11 cellular contexts compared by ENCODE assay signal in the genomic region with DNA sequence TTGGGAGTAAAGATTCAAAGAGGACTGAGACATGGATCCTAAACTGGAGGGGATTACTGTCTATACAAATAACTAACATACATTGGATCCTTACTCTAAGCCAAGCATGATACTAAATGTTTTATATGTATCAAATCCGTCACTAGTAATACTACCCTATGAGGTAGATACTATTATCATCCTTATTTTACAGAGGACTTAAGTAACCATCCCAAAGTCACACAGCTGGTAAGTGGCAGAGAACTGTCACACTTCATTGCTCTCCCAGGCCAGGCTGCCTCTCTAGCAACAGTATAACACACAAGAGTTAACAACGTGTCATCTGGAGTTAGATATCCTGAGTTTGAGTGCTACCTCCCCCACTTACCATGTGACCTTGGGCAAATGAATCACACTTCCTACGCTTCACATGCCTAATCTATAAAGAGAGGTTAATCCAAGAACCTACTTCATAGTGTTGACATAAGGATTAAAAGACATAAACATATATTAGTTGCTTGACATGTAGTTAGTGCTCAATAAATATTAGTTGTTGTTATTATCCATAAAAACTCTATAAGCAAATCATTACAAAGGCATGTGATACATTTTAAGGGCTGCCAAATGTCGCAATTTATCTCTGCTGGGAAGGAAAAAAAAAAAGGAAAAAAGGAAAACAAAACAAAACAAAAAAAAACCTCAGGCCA. TPM values are rescaled to one million over a fixed set of nuclear protein-coding genes. Genes with fewer than 3 reads are reported as not detected.
DNase-seq lines count a peak whose midpoint lies in the region; FAIRE-seq and TF ChIP-seq lines count a peak whose summit lies in the region.
"Had no signal": no experiment of that assay in that cellular context is flagged by ENCODE, and none has a peak within 500 bp of the region (broad histone marks: within the 10 kb centered on the region; RNA-seq: fewer than 3 reads in every experiment).

No MANE protein-coding gene starts in this region.

- no peak overlapping the region for H3K14ac ChIP-seq in neuronal stem cell (ENCODE audit: low read length)

- H3K27me3 Mint-ChIP-seq in activated T-helper 1 cell treated with anti-CD3 and anti-CD28 coated beads, Interleukin-12 subunit alpha, Interleukin-12 subunit beta, Interleukin-2, Interleukin-4 antibody, amounts not matched to agents 30 ng/mL and 10 ng/mL and 1 ng/mL, durations not matched to agents 14 hours and 24 hours and 36 hours (ENCODE audit: insufficient read depth) = peaks cover 3% of the 10 kb centered on the region
- H3K27me3 Mint-ChIP-seq: dendritic cell treated with granulocyte-macrophage colony-stimulating factor and Interleukin-4, amounts not matched to agents 40 ng/mL and 50 ng/mL, for 4 days; natural killer cell treated with Interleukin-12 subunit alpha and Interleukin-12 subunit beta and Interleukin-15 and Interleukin-18, amount 100 ng/mL, for 72 hours had no signal

- no peak overlapping the region for H3K27ac Mint-ChIP-seq in activated T-helper 1 cell treated with anti-CD3 and anti-CD28 coated beads, Interleukin-12 subunit alpha, Interleukin-12 subunit beta, Interleukin-2, Interleukin-4 antibody, amounts not matched to agents 30 ng/mL and 10 ng/mL and 1 ng/mL, durations not matched to agents 14 hours and 24 hours and 36 hours
- H3K27ac Mint-ChIP-seq: dendritic cell treated with granulocyte-macrophage colony-stimulating factor and Interleukin-4, amounts not matched to agents 40 ng/mL and 50 ng/mL, for 4 days; natural killer cell treated with Interleukin-12 subunit alpha and Interleukin-12 subunit beta and Interleukin-15 and Interleukin-18, amount 100 ng/mL, for 72 hours had no signal

- no peak overlapping the region for H3K23ac ChIP-seq in neuronal stem cell (ENCODE audit: low read depth, low read length, poor library complexity)

- H3K9me1 ChIP-seq in endothelial cell of umbilical vein (replicated peaks; ENCODE audit: control insufficient read depth, extremely low read depth, insufficient read depth, low read length) = no peaks in the 10 kb centered on the region

- peak overlapping the region; percentile 46 for H3K4me2 ChIP-seq in endothelial cell of umbilical vein (ENCODE audit: insufficient read depth, low read length)
- H3K4me2 ChIP-seq in neuronal stem cell (ENCODE audit: insufficient read depth, low read length, poor library complexity, severe bottlenecking) = no peak overlapping the region

- no peak overlapping the region for H4K91ac ChIP-seq in neuronal stem cell (ENCODE audit: low read depth, low read length, poor library complexity)

- no peak overlapping the region for H3K18ac ChIP-seq in neuronal stem cell (ENCODE audit: low read length)

- DNase-seq in GM04504 (ENCODE audit: low read depth) (peak; percentile 58), NCI-H510A (lab: John Stamatoyannopoulos, UW) (peak; percentile 63), endothelial cell of umbilical vein (ENCODE audit: low read depth, low spot score) (peak; percentile 84), renal cortical epithelial cell (ENCODE audit: low read depth) (peak; percentile 98), G401 (ENCODE audit: low spot score) (no peak), RPMI8226 (no peak), neuronal stem cell (ENCODE audit: low spot score) (no peak)
- DNase-seq in activated T-helper 1 cell treated with anti-CD3 and anti-CD28 coated beads, Interleukin-12 subunit alpha, Interleukin-12 subunit beta, Interleukin-2, Interleukin-4 antibody, amounts not matched to agents 30 ng/mL and 10 ng/mL and 1 ng/mL, durations not matched to agents 14 hours and 24 hours and 36 hours (ENCODE audit: low spot score) = no peak
- DNase-seq: stomach had no signal

- no peak overlapping the region for H2BK120ac ChIP-seq in neuronal stem cell (ENCODE audit: low read depth, low read length)

- TF ChIP-seq POLR2A in endothelial cell of umbilical vein (IDR thresholded peaks at IDR 0.05; ENCODE audit: low read depth, low read length) = no peak

- no peak overlapping the region for H2BK12ac ChIP-seq in neuronal stem cell (ENCODE audit: low read length)

- CTCF ChIA-PET in endothelial cell of umbilical vein (lab: Charles Lee) = interaction anchor here (1.1 kb wide), 1 partner anchor 25 kb away, joined by 4 read pairs; no protein-coding TSS in a partner anchor

- H3K4me3 ChIP-seq in endothelial cell of umbilical vein (replicated peaks in 1 of 3; ENCODE audit: insufficient read depth in 1 of 3, low read depth in 1 of 3, low read length in 3 of 3) = no peak overlapping the region
- no peak overlapping the region for H3K4me3 ChIP-seq in neuronal stem cell (ENCODE audit: low read length in 2 of 2)
- H3K4me3 ChIP-seq: stomach had no signal

- dilution Hi-C loops in endothelial cell of umbilical vein (cut with MboI; ENCODE audit: extremely low pct_ligation_motif_present, low sequenced_read_pairs) = no loop called here

- H3K9ac ChIP-seq in endothelial cell of umbilical vein (replicated peaks; ENCODE audit: extremely low read depth, insufficient read depth, low read length) = no peak overlapping the region
- no peak overlapping the region for H3K9ac ChIP-seq in neuronal stem cell (ENCODE audit: low read depth, low read length, poor library complexity)

- BruUV-seq in endothelial cell of umbilical vein (replicated peaks; lab: Mats Ljungman, UMichigan) = no TSS peak

- peak overlapping the region; percentile 44 for H2AFZ ChIP-seq in endothelial cell of umbilical vein (ENCODE audit: low read depth, low read length)
- H2AFZ ChIP-seq in neuronal stem cell (ENCODE audit: low read length) = no peak overlapping the region

- no peak overlapping the region for H2BK5ac ChIP-seq in neuronal stem cell (ENCODE audit: low read length)

- no CpG with 5 or more reads among the region's 4 CpGs for WGBS in neuronal stem cell (ENCODE audit: extremely low coverage in 2 of 2, insufficient read length in 2 of 2, insufficient replicate concordance in 1 of 2), 2 donors

- peaks cover 32% of the 10 kb centered on the region for H3K4me1 Mint-ChIP-seq in activated T-helper 1 cell treated with anti-CD3 and anti-CD28 coated beads, Interleukin-12 subunit alpha, Interleukin-12 subunit beta, Interleukin-2, Interleukin-4 antibody, amounts not matched to agents 30 ng/mL and 10 ng/mL and 1 ng/mL, durations not matched to agents 14 hours and 24 hours and 36 hours (ENCODE audit: low read depth)

- H4K20me1 ChIP-seq in endothelial cell of umbilical vein (replicated peaks; ENCODE audit: control insufficient read depth, extremely low read depth, insufficient read depth, low read length) = no peaks in the 10 kb centered on the region

- no peak overlapping the region for H2AK5ac ChIP-seq in neuronal stem cell (ENCODE audit: low read depth, low read length)

- in situ Hi-C loops in G401 (cut with HindIII; ENCODE audit: low sequenced_read_pairs) = no loop called here

- H3K36me3 Mint-ChIP-seq in activated T-helper 1 cell treated with anti-CD3 and anti-CD28 coated beads, Interleukin-12 subunit alpha, Interleukin-12 subunit beta, Interleukin-2, Interleukin-4 antibody, amounts not matched to agents 30 ng/mL and 10 ng/mL and 1 ng/mL, durations not matched to agents 14 hours and 24 hours and 36 hours (ENCODE audit: low read depth) = peaks cover 2% of the 10 kb centered on the region
- H3K36me3 Mint-ChIP-seq: natural killer cell treated with Interleukin-12 subunit alpha and Interleukin-12 subunit beta and Interleukin-15 and Interleukin-18, amount 100 ng/mL, for 72 hours had no signal

- FAIRE-seq in endothelial cell of umbilical vein (lab: Jason Lieb, UNC) = peak; percentile 77

- H3K79me2 ChIP-seq in endothelial cell of umbilical vein (ENCODE audit: control insufficient read depth, insufficient read depth, low read length) = no peaks in the 10 kb centered on the region

- H3K27me3 ChIP-seq in endothelial cell of umbilical vein (ENCODE audit: control insufficient read depth in 2 of 2, insufficient read depth in 2 of 2, low read length in 2 of 2) (no peaks in the 10 kb centered on the region), neuronal stem cell (ENCODE audit: control insufficient read depth in 3 of 3, insufficient read depth in 3 of 3, low read depth in 1 of 3, low read length in 3 of 3) (no peaks in the 10 kb centered on the region)
- H3K27me3 ChIP-seq: stomach had no signal

- H3K27ac ChIP-seq in endothelial cell of umbilical vein (ENCODE audit: insufficient read depth, low read depth, low read length) (peak overlapping the region; percentile 28), neuronal stem cell (replicated peaks; ENCODE audit: low read length) (no peak overlapping the region)
- H3K27ac ChIP-seq: stomach had no signal

- H3K9me3 ChIP-seq in endothelial cell of umbilical vein (replicated peaks; ENCODE audit: control insufficient read depth, insufficient read depth, low read length) (no peaks in the 10 kb centered on the region), neuronal stem cell (replicated peaks in 1 of 2; ENCODE audit: control insufficient read depth in 2 of 2, insufficient read depth in 1 of 2, low read depth in 1 of 2, low read length in 2 of 2) (no peaks in the 10 kb centered on the region)
- H3K9me3 ChIP-seq: stomach had no signal

- POLR2A ChIA-PET in endothelial cell of umbilical vein (lab: Charles Lee) = no interaction called here

- H3K79me1 ChIP-seq in neuronal stem cell (ENCODE audit: low read depth, low read length) = no peaks in the 10 kb centered on the region

- no peak overlapping the region for H4K8ac ChIP-seq in neuronal stem cell (ENCODE audit: low read depth, low read length)

- no peaks in the 10 kb centered on the region for H3K9me3 Mint-ChIP-seq in activated T-helper 1 cell treated with anti-CD3 and anti-CD28 coated beads, Interleukin-12 subunit alpha, Interleukin-12 subunit beta, Interleukin-2, Interleukin-4 antibody, amounts not matched to agents 30 ng/mL and 10 ng/mL and 1 ng/mL, durations not matched to agents 14 hours and 24 hours and 36 hours
- H3K9me3 Mint-ChIP-seq: dendritic cell treated with granulocyte-macrophage colony-stimulating factor and Interleukin-4, amounts not matched to agents 40 ng/mL and 50 ng/mL, for 4 days; natural killer cell treated with Interleukin-12 subunit alpha and Interleukin-12 subunit beta and Interleukin-15 and Interleukin-18, amount 100 ng/mL, for 72 hours had no signal

- no peak overlapping the region for H3K4me3 Mint-ChIP-seq in activated T-helper 1 cell treated with anti-CD3 and anti-CD28 coated beads, Interleukin-12 subunit alpha, Interleukin-12 subunit beta, Interleukin-2, Interleukin-4 antibody, amounts not matched to agents 30 ng/mL and 10 ng/mL and 1 ng/mL, durations not matched to agents 14 hours and 24 hours and 36 hours
- H3K4me3 Mint-ChIP-seq: dendritic cell treated with granulocyte-macrophage colony-stimulating factor and Interleukin-4, amounts not matched to agents 40 ng/mL and 50 ng/mL, for 4 days; natural killer cell treated with Interleukin-12 subunit alpha and Interleukin-12 subunit beta and Interleukin-15 and Interleukin-18, amount 100 ng/mL, for 72 hours had no signal

- peaks cover 28% of the 10 kb centered on the region for H3K4me1 ChIP-seq in endothelial cell of umbilical vein (ENCODE audit: control insufficient read depth, extremely low read depth, insufficient read depth, low read length)
- peaks cover 0 to 5% of the 10 kb centered on the region in 2 donors for H3K4me1 ChIP-seq in neuronal stem cell (ENCODE audit: control insufficient read depth in 2 of 2, insufficient read depth in 1 of 2, low read depth in 1 of 2, low read length in 2 of 2)

- intact Hi-C loops in endothelial cell of umbilical vein (cut with micrococcal nuclease) = no loop called here
- intact Hi-C loops in activated T-helper 1 cell treated with anti-CD3 and anti-CD28 coated beads, Interleukin-12 subunit alpha, Interleukin-12 subunit beta, Interleukin-2, Interleukin-4 antibody, amounts not matched to agents 30 ng/mL and 10 ng/mL and 1 ng/mL, durations not matched to agents 14 hours and 24 hours and 36 hours (cut with micrococcal nuclease) = no loop called here

- TF ChIP-seq CTCF in endothelial cell of umbilical vein (IDR thresholded peaks at IDR 0.05; ENCODE audit: extremely low read depth in 1 of 2, insufficient read depth in 1 of 2, low read depth in 1 of 2, low read length in 2 of 2) = no peak

- no peak overlapping the region for H2BK15ac ChIP-seq in neuronal stem cell (ENCODE audit: low read length)

- H3K36me3 ChIP-seq in endothelial cell of umbilical vein (ENCODE audit: control insufficient read depth in 2 of 2, extremely low read depth in 1 of 2, insufficient read depth in 2 of 2, low read length in 2 of 2) = no peaks in the 10 kb centered on the region
- no peaks in the 10 kb centered on the region for H3K36me3 ChIP-seq in neuronal stem cell (replicated peaks in 1 of 2; ENCODE audit: control insufficient read depth in 2 of 2, insufficient read depth in 2 of 2, low read length in 2 of 2)
- H3K36me3 ChIP-seq: stomach had no signal

- H3K4ac ChIP-seq in neuronal stem cell (ENCODE audit: low read length) = no peak overlapping the region

RNA-seq across cellular contexts. Expression of gene SPON1, which starts 33.8 kb away (rescaled TPM):
- 0.31 TPM in 1 of 2 replicates, not detected in the other for total RNA-seq in endothelial cell of umbilical vein
- not detected in 2 replicates for polyA plus RNA-seq in endothelial cell of umbilical vein
- polyA plus RNA-seq in endothelial cell of umbilical vein (2011; cell fraction: cytosol; rRNA removed) = not detected in 2 replicates
- polyA plus RNA-seq in endothelial cell of umbilical vein (2011; cell fraction: nucleus; rRNA removed) = not detected in 2 replicates
- 1.0 and 1.7 TPM in 2 replicates for polyA plus RNA-seq in endothelial cell of umbilical vein (2012)
- polyA minus RNA-seq in endothelial cell of umbilical vein = not detected in 2 replicates
- polyA minus RNA-seq in endothelial cell of umbilical vein (2011; cell fraction: cytosol; rRNA and poly(A)+ RNA removed) = not detected
- not detected in 2 replicates for polyA minus RNA-seq in endothelial cell of umbilical vein (2011; cell fraction: nucleus; rRNA and poly(A)+ RNA removed)
- total RNA-seq in renal cortical epithelial cell = 2.9 and 25.4 TPM in 2 replicates
- not detected in 2 replicates for total RNA-seq in G401 (2014; rRNA removed; shearing (Covaris generic))
- 0.20 and 0.29 TPM in 2 replicates for total RNA-seq in activated T-helper 1 cell treated with anti-CD3 and anti-CD28 coated beads, Interleukin-12 subunit alpha, Interleukin-12 subunit beta, Interleukin-2, Interleukin-4 antibody, amounts not matched to agents 30 ng/mL and 10 ng/mL and 1 ng/mL, durations not matched to agents 14 hours and 24 hours and 36 hours
- 23.8 TPM for polyA plus RNA-seq in neuronal stem cell (2013, experiment 1 of 2)
- polyA plus RNA-seq in neuronal stem cell (2013, experiment 2 of 2) = 24.4 TPM

Comparison
In these comparisons a context has a peak if more than half of its experiments do, and no peak if none do; other contexts are left out.
1. DNase-seq: peak in GM04504 (single experiment), NCI-H510A (single experiment), endothelial cell of umbilical vein (single experiment) and renal cortical epithelial cell (single experiment); none in G401 (single experiment), RPMI8226 (single experiment), activated T-helper 1 cell treated with anti-CD3 and anti-CD28 coated beads, Interleukin-12 subunit alpha, Interleukin-12 subunit beta, Interleukin-2, Interleukin-4 antibody, amounts not matched to agents 30 ng/mL and 10 ng/mL and 1 ng/mL, durations not matched to agents 14 hours and 24 hours and 36 hours (single experiment) and neuronal stem cell (single experiment).